Comparison of ENCODE assay signal across 20 cellular contexts in the genomic region with DNA sequence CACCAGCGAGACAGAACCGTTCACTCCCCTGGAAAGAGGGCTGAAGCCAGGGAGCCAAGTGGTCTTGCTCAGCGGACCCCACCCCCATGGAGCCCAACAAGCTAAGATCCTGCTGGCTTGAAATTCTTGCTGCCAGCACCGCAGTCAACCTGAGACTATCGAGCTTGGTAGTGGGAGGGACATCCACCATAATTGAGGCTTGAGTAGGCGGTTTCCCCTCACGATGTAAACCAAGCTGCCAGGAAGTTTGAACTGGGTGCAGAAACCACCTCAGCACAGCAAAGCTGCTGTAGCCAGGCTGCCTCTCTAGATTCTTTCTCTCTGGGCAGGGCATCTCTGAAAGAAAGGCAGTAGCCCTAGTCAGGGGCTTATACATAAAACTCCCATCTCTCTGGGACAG.
DNase-seq lines count a peak whose midpoint lies in the region; ATAC-seq and TF ChIP-seq lines count a peak whose summit lies in the region.
"Had no signal": no experiment of that assay in that cellular context is flagged by ENCODE, and none has a peak within 500 bp of the region (broad histone marks: within the 10 kb centered on the region; RNA-seq: fewer than 3 reads in every experiment).

No MANE protein-coding gene starts in this region.

- H3K9me3 Mint-ChIP-seq in T-helper 1 cell treated with Interleukin-12 subunit alpha and Interleukin-12 subunit beta and Interleukin-4 antibody, amounts not matched to agents 30 μg/mL and 1 μg/mL, for 36 hours = peaks cover 18% of the 10 kb centered on the region
- peaks cover 11% of the 10 kb centered on the region for H3K9me3 Mint-ChIP-seq in activated naive CD8-positive, alpha-beta T cell (ENCODE audit: low read depth)

- no peaks in the 10 kb centered on the region for H3K27me3 ChIP-seq in gastrocnemius medialis
- H3K27me3 ChIP-seq: cardiac muscle cell, heart right ventricle, tibial artery had no signal

- H3K36me3 Mint-ChIP-seq in T-helper 1 cell treated with Interleukin-12 subunit alpha and Interleukin-12 subunit beta and Interleukin-4 antibody, amounts not matched to agents 30 μg/mL and 1 μg/mL, for 36 hours (ENCODE audit: low read depth) = peaks cover 74% of the 10 kb centered on the region
- peaks cover 54% of the 10 kb centered on the region for H3K36me3 Mint-ChIP-seq in activated naive CD8-positive, alpha-beta T cell

- in situ Hi-C loops in gastrocnemius medialis (cut with MboI; ENCODE audit: low sequenced_read_pairs in 4 of 4) = no loop called here

- intact Hi-C loops in gastrocnemius medialis (cut with DNase I; ENCODE audit: low total_unique reads) = no loop called here

- DNase-seq in activated naive CD4-positive, alpha-beta T cell treated with Interleukin-2 at 50 U/mL for 16 hours = peak; percentile 32
- no peak for DNase-seq in activated naive CD4-positive, alpha-beta T cell treated with anti-CD3 and anti-CD28 coated beads, Interleukin-2, amount 50 U/mL, for 16 hours
- no peak for DNase-seq in gastrocnemius medialis
- no peak for DNase-seq in NCI-H2107 treated with DMSO at 0.1 percent for 48 hours (lab: John Stamatoyannopoulos, UW; ENCODE audit: unreplicated experiment)
- no peak for DNase-seq in foreskin fibroblast
- DNase-seq: activated CD4-positive, CD25-positive, alpha-beta regulatory T cell treated with anti-CD3 and anti-CD28 coated beads, Interleukin-2, amount 50 U/mL, for 72 hours; dermis blood vessel endothelial cell; DMS153; GDM1; heart right ventricle; IMR-90; NCI-H146; NCI-H2171 treated with DMSO at 0.1 percent for 48 hours; NCI-H526; tibial artery had no signal

- H3K4me3 Mint-ChIP-seq in T-helper 1 cell treated with Interleukin-12 subunit alpha and Interleukin-12 subunit beta and Interleukin-4 antibody, amounts not matched to agents 30 μg/mL and 1 μg/mL, for 36 hours = peak overlapping the region; percentile 22
- peak overlapping the region; percentile 30 for H3K4me3 Mint-ChIP-seq in activated naive CD8-positive, alpha-beta T cell

- H3K36me3 ChIP-seq in gastrocnemius medialis = peaks cover 2 to 74% of the 10 kb centered on the region in 2 donors

- no peak for TF ChIP-seq CTCF in gastrocnemius medialis (IDR thresholded peaks at IDR 0.05 in 4 of 5, conservative IDR thresholded peaks at IDR 0.05 in 1 of 5)
- TF ChIP-seq CTCF in foreskin fibroblast (IDR thresholded peaks at IDR 0.05; ENCODE audit: low read depth, low read length) = no peak

- TF ChIP-seq POLR2A in gastrocnemius medialis (IDR thresholded peaks at IDR 0.05) = no peak

- H3K9me3 ChIP-seq in gastrocnemius medialis = no peaks in the 10 kb centered on the region
- H3K9me3 ChIP-seq: heart right ventricle, tibial artery had no signal

- H3K27ac Mint-ChIP-seq in T-helper 1 cell treated with Interleukin-12 subunit alpha and Interleukin-12 subunit beta and Interleukin-4 antibody, amounts not matched to agents 30 μg/mL and 1 μg/mL, for 36 hours = peak overlapping the region; percentile 46
- peak overlapping the region; percentile 88 for H3K27ac Mint-ChIP-seq in activated naive CD8-positive, alpha-beta T cell

- H3K4me1 ChIP-seq in gastrocnemius medialis = peaks cover 13 to 22% of the 10 kb centered on the region in 2 donors

- no peaks in the 10 kb centered on the region for H3K27me3 Mint-ChIP-seq in T-helper 1 cell treated with Interleukin-12 subunit alpha and Interleukin-12 subunit beta and Interleukin-4 antibody, amounts not matched to agents 30 μg/mL and 1 μg/mL, for 36 hours (ENCODE audit: low read depth)
- H3K27me3 Mint-ChIP-seq in activated naive CD8-positive, alpha-beta T cell = no peaks in the 10 kb centered on the region

- peaks cover 59% of the 10 kb centered on the region for H3K4me1 Mint-ChIP-seq in T-helper 1 cell treated with Interleukin-12 subunit alpha and Interleukin-12 subunit beta and Interleukin-4 antibody, amounts not matched to agents 30 μg/mL and 1 μg/mL, for 36 hours (ENCODE audit: low read depth)
- peaks cover 69% of the 10 kb centered on the region for H3K4me1 Mint-ChIP-seq in activated naive CD8-positive, alpha-beta T cell (ENCODE audit: low read depth)

- H3K4me3 ChIP-seq in gastrocnemius medialis (no peak overlapping the region), foreskin fibroblast (ENCODE audit: low read depth in 1 of 2, low read length in 2 of 2) (no peak overlapping the region)
- H3K4me3 ChIP-seq: cardiac muscle cell, heart right ventricle, tibial artery had no signal

- ATAC-seq in gastrocnemius medialis (no peak), HG02970 (IDR thresholded peaks at IDR 0.05; ENCODE audit: low FRiP score, unreplicated experiment) (no peak)

- peak overlapping the region in 3 of 4 donors; percentile 33 to 93 (median 36) for H3K27ac ChIP-seq in gastrocnemius medialis
- H3K27ac ChIP-seq: C4-2B, cardiac muscle cell, heart right ventricle had no signal
